In genomic region chr22:49492756-49493251, GRCh38 we compare ENCODE assay signal across 23 cellular contexts.
"Had no signal": no experiment of that assay in that cellular context is flagged by ENCODE, and none has a peak within 500 bp of the region (broad histone marks: within the 10 kb centered on the region; RNA-seq: fewer than 3 reads in every experiment).

No MANE protein-coding gene starts in this region.

- H3K27me3 Mint-ChIP-seq: naive B cell had no signal

- H3K27ac ChIP-seq: colonic mucosa, dorsolateral prefrontal cortex, esophagus muscularis mucosa, foreskin keratinocyte, gastroesophageal sphincter, heart left ventricle, hepatocyte, left lung, lower lobe of right lung had no signal

- H3K79me2 ChIP-seq: hepatocyte had no signal

- H3K4me1 ChIP-seq: colonic mucosa, esophagus muscularis mucosa, foreskin keratinocyte, gastroesophageal sphincter, heart left ventricle, left lung, lower lobe of right lung had no signal

- FAIRE-seq: endothelial cell of umbilical vein, frontal cortex, keratinocyte had no signal

- H3K4me3 Mint-ChIP-seq: immature natural killer cell, mesothelial cell of epicardium, naive B cell had no signal

- H2AFZ ChIP-seq: hepatocyte had no signal

- H3K36me3 ChIP-seq: colonic mucosa, esophagus muscularis mucosa, gastroesophageal sphincter, heart left ventricle, left lung, lower lobe of right lung had no signal

- H3K4me3 ChIP-seq: colonic mucosa, dorsolateral prefrontal cortex, esophagus muscularis mucosa, gastroesophageal sphincter, heart left ventricle, hepatocyte, left lung, lower lobe of right lung, mucosa of descending colon had no signal

- H3K36me3 Mint-ChIP-seq: immature natural killer cell, mesothelial cell of epicardium, naive B cell had no signal

- H3K4me2 ChIP-seq: hepatocyte had no signal

- H3K27ac Mint-ChIP-seq: immature natural killer cell, mesothelial cell of epicardium, naive B cell had no signal

- H3K27me3 ChIP-seq: colonic mucosa, foreskin keratinocyte, hepatocyte had no signal

- H3K9me3 ChIP-seq: colonic mucosa, lower lobe of right lung, mucosa of descending colon had no signal

- H3K9me3 Mint-ChIP-seq: immature natural killer cell had no signal

- DNase-seq: colonic mucosa; dermis blood vessel endothelial cell; dorsolateral prefrontal cortex; effector CD4-positive, alpha-beta T cell; effector memory CD4-positive, alpha-beta T cell; foreskin keratinocyte; heart left ventricle; hypothalamus; immature natural killer cell; left cardiac atrium; left lung; left ventricle myocardium superior; lower lobe of right lung; mesenchymal stem cell; mucosa of descending colon; naive B cell had no signal
